1 cellular context compared by ENCODE assay signal in the genomic region with DNA sequence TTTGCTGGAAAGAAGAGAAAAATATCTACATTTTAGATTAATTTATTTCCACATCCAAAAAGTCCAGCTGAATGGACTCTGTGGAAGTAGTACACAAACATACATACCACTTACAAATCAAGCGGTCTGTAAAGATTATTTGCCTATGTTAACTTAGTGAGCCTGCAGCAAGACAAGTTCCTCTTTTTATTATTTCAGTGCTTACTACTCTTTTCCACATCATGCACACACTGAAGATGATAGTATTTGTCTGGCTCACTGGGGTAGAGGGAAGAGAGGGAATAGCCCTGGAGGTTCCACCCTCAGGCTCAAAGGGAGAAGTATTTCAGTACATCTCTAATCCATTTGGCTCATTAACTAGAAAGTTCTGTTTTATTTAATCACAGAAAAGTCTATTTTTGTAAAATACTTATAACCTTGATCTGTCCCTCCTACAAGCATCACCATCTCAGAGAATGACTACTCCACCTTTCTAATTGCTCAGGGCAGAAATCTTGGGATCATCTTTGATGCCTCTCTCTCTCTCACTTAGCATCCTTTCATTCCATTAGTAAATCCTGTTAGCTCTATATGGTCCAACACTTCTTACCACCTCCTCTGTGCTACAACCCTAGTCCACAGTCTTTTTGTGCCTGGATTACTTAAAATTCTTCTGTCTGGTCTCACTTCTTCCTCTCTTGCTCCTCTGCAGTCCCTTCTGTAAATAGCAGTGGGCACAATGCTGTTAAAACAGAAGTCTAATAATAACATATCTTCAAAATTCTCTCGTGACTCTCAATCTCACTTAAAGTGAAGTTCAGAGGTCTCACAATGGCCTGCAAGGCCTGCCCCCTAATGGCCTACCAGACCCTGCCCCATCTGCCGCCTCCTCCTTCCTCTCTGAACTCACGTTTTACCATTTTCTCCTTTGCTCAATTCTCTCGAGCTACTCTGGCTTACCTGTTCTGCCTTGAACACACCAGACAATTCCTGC.
TF ChIP-seq lines count a peak whose summit lies in the region.

No MANE protein-coding gene starts in this region.

TF ChIP-seq in GM12878, 131 proteins besides CTCF, POLR2A, EP300 and RAD21 (continued from another document):
- TF ChIP-seq, protein P1, sequence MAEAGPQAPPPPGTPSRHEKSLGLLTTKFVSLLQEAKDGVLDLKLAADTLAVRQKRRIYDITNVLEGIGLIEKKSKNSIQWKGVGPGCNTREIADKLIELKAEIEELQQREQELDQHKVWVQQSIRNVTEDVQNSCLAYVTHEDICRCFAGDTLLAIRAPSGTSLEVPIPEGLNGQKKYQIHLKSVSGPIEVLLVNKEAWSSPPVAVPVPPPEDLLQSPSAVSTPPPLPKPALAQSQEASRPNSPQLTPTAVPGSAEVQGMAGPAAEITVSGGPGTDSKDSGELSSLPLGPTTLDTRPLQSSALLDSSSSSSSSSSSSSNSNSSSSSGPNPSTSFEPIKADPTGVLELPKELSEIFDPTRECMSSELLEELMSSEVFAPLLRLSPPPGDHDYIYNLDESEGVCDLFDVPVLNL (IDR thresholded peaks at IDR 0.05; ENCODE audit: low read depth, low read length), result no peak
